ENCODE assay signal across 1 cellular context in genomic region chr12:113071427-113072112, GRCh38.
TF ChIP-seq lines count a peak whose summit lies in the region.

No MANE protein-coding gene starts in this region.

TF ChIP-seq in SK-N-SH, 30 proteins besides CTCF, POLR2A, EP300 and RAD21 (continued from another document):
- no peak for TF ChIP-seq IRF3 (IDR thresholded peaks at IDR 0.05; ENCODE audit: low read depth, low read length)
- TF ChIP-seq JUND (IDR thresholded peaks at IDR 0.05), result no peak
